Comparison of ENCODE assay signal across 33 cellular contexts in the genomic region with DNA sequence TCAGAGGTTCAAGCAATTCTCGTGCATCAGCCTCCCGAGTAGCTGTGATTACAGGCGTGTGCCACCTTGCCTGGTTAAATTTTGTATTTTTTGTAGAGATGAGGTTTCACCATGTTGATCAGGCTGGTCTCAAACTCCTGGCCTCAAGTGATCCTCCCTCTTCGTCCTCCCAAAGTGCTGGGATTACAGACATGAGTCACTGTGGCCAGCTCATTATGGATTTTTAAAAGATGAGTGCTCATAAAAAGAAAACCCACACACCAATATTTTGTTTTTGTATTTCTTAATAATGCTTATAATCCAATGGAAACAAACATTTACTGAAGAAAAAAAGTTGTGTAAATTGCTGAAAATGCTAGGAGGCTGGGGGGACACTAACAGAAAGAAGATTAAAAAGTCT.
"Had no signal": no experiment of that assay in that cellular context is flagged by ENCODE, and none has a peak within 500 bp of the region (broad histone marks: within the 10 kb centered on the region; RNA-seq: fewer than 3 reads in every experiment).

No MANE protein-coding gene starts in this region.

- H3K9me3 Mint-ChIP-seq: activated CD8-positive, alpha-beta T cell treated with anti-CD3 and anti-CD28 coated beads for 36 hours; activated naive CD4-positive, alpha-beta T cell treated with anti-CD3 and anti-CD28 coated beads, Interleukin-2, amount 50 U/mL, for 24 hours; activated naive CD8-positive, alpha-beta T cell treated with anti-CD3 and anti-CD28 coated beads, Interleukin-2, amount 50 U/mL, for 24 hours; activated T-helper 2 cell treated with anti-CD3 and anti-CD28 coated beads, Interferon-gamma antibody, Interleukin-2, Interleukin-4, amounts not matched to agents 10 μg/mL and 5 μg/mL and 100 μg/mL, durations not matched to agents 14 hours and 24 hours and 36 hours; effector memory CD8-positive, alpha-beta T cell; immature natural killer cell; WTC11 had no signal

- H3K36me3 Mint-ChIP-seq: activated naive CD4-positive, alpha-beta T cell treated with anti-CD3 and anti-CD28 coated beads, Interleukin-2, amount 50 U/mL, for 24 hours; immature natural killer cell; WTC11 had no signal

- H3K4me1 ChIP-seq: colonic mucosa, foreskin keratinocyte, prostate gland, sigmoid colon, tibial artery, upper lobe of right lung had no signal

- H3K27ac ChIP-seq: cardiac muscle cell, colonic mucosa, dorsolateral prefrontal cortex, foreskin keratinocyte, heart left ventricle, pancreas, prostate gland, sigmoid colon, suprapubic skin, tibial artery, upper lobe of right lung had no signal

- H3K4me3 Mint-ChIP-seq: activated CD8-positive, alpha-beta T cell treated with anti-CD3 and anti-CD28 coated beads for 36 hours; activated naive CD4-positive, alpha-beta T cell treated with anti-CD3 and anti-CD28 coated beads, Interleukin-2, amount 50 U/mL, for 24 hours; activated naive CD8-positive, alpha-beta T cell treated with anti-CD3 and anti-CD28 coated beads, Interleukin-2, amount 50 U/mL, for 24 hours; effector memory CD8-positive, alpha-beta T cell; immature natural killer cell; naive thymus-derived CD8-positive, alpha-beta T cell; neural crest cell; WTC11 had no signal

- DNase-seq: activated CD4-positive, alpha-beta T cell treated with anti-CD3 and anti-CD28 coated beads, Interleukin-2, amount 50 U/mL, for 1 hour; activated CD8-positive, alpha-beta T cell treated with anti-CD3 and anti-CD28 coated beads for 36 hours; activated naive CD8-positive, alpha-beta T cell treated with anti-CD3 and anti-CD28 coated beads, Interleukin-2, amount 50 U/mL, for 24 hours; activated T-cell treated with anti-CD3 and anti-CD28 coated beads, Interleukin-2, amount 50 U/mL, for 48 hours; anterior cingulate cortex; cerebellar nuclear complex; colonic mucosa; dorsolateral prefrontal cortex; effector memory CD8-positive, alpha-beta T cell; heart left ventricle; hypothalamus; immature natural killer cell; kidney; mesenchymal stem cell; naive thymus-derived CD8-positive, alpha-beta T cell; nucleus accumbens; pancreas; retina; sigmoid colon; stimulated activated CD4-positive, alpha-beta T cell treated with anti-CD3 and anti-CD28 coated beads, Interleukin-2, amount 100 ng/mL, for 24 hours; stimulated activated naive CD4-positive, alpha-beta T cell; T-helper 9 cell; tibial artery; upper lobe of right lung had no signal

- H3K27ac Mint-ChIP-seq: activated CD8-positive, alpha-beta T cell treated with anti-CD3 and anti-CD28 coated beads for 36 hours; activated naive CD4-positive, alpha-beta T cell treated with anti-CD3 and anti-CD28 coated beads, Interleukin-2, amount 50 U/mL, for 24 hours; activated naive CD8-positive, alpha-beta T cell treated with anti-CD3 and anti-CD28 coated beads, Interleukin-2, amount 50 U/mL, for 24 hours; activated T-helper 2 cell treated with anti-CD3 and anti-CD28 coated beads, Interferon-gamma antibody, Interleukin-2, Interleukin-4, amounts not matched to agents 10 μg/mL and 5 μg/mL and 100 μg/mL, durations not matched to agents 14 hours and 24 hours and 36 hours; effector memory CD8-positive, alpha-beta T cell; immature natural killer cell; naive thymus-derived CD8-positive, alpha-beta T cell; WTC11 had no signal

- H3K9me3 ChIP-seq: colonic mucosa, heart left ventricle, pancreas, prostate gland, sigmoid colon, suprapubic skin, tibial artery, upper lobe of right lung had no signal

- H3K4me2 ChIP-seq: smooth muscle cell had no signal

- H3K36me3 ChIP-seq: cardiac muscle cell, colonic mucosa, heart left ventricle, pancreas, prostate gland, sigmoid colon, suprapubic skin, tibial artery, upper lobe of right lung had no signal

- H3K4me3 ChIP-seq: cardiac muscle cell, colonic mucosa, dorsolateral prefrontal cortex, heart left ventricle, pancreas, prostate gland, sigmoid colon, smooth muscle cell, suprapubic skin, tibial artery, upper lobe of right lung had no signal

- ATAC-seq: activated CD8-positive, alpha-beta T cell treated with anti-CD3 and anti-CD28 coated beads for 36 hours; activated naive CD8-positive, alpha-beta T cell treated with anti-CD3 and anti-CD28 coated beads, Interleukin-2, amount 50 U/mL, for 24 hours; effector memory CD8-positive, alpha-beta T cell; foreskin keratinocyte; heart left ventricle; naive thymus-derived CD8-positive, alpha-beta T cell; pancreas; upper lobe of right lung; WTC11 had no signal

- H3K27me3 ChIP-seq: colonic mucosa, foreskin keratinocyte, pancreas, sigmoid colon had no signal
